ENCODE assay signal across 1 cellular context in genomic region chr19:49102303-49102702, GRCh38.
TF ChIP-seq lines count a peak whose summit lies in the region.

No MANE protein-coding gene starts in this region.

TF ChIP-seq in GM12878, 131 proteins besides CTCF, POLR2A, EP300 and RAD21:
- TF ChIP-seq ZNF24 (IDR thresholded peaks at IDR 0.05) (no peak), MYB (IDR thresholded peaks at IDR 0.05; ENCODE audit: borderline replicate concordance, low read depth, low read length) (no peak), BCL3 (IDR thresholded peaks at IDR 0.05; ENCODE audit: borderline replicate concordance, insufficient read depth, low read depth, low read length, poor library complexity, severe bottlenecking) (no peak), ATF3 (IDR thresholded peaks at IDR 0.05; ENCODE audit: borderline replicate concordance, extremely low read depth, low read depth, low read length) (no peak), POLR2AphosphoS5 (IDR thresholded peaks at IDR 0.05; ENCODE audit: low read length) (0 out of 2 replicates have a peak, but pooled peaks have one; percentile 11), NRF1 (conservative IDR thresholded peaks at IDR 0.05; ENCODE audit: low read depth, low read length) (no peak), TCF12 (IDR thresholded peaks at IDR 0.05; ENCODE audit: low read depth, low read length) (no peak)
